Comparison of ENCODE assay signal across 21 cellular contexts in genomic region chr6:45812937-45813336, GRCh38.
DNase-seq lines count a peak whose midpoint lies in the region; ATAC-seq and TF ChIP-seq lines count a peak whose summit lies in the region.
"Had no signal": no experiment of that assay in that cellular context is flagged by ENCODE, and none has a peak within 500 bp of the region (broad histone marks: within the 10 kb centered on the region; RNA-seq: fewer than 3 reads in every experiment).

No MANE protein-coding gene starts in this region.

- no peak overlapping the region for H3K9ac ChIP-seq in neural cell (ENCODE audit: low read length)

- no peak for DNase-seq in Right ventricle myocardium superior
- DNase-seq in right atrium auricular region (ENCODE audit: low spot score), result no peak
- peak; percentile 39 for DNase-seq in fibroblast of the conjunctiva (ENCODE audit: low read depth)
- no peak for DNase-seq in OCI-M2 (lab: John Stamatoyannopoulos, UW; ENCODE audit: unreplicated experiment)
- no peak for DNase-seq in adrenal gland
- no peak for DNase-seq in NCI-H1105 (lab: John Stamatoyannopoulos, UW)
- DNase-seq: activated CD4-positive, alpha-beta T cell treated with anti-CD3 and anti-CD28 coated beads for 36 hours; activated gamma-delta T cell; aorta; colonic mucosa; GDM1; NCI-H510A treated with DMSO at 0.1 percent for 48 hours had no signal

- H3K4me2 ChIP-seq in neural cell (ENCODE audit: low read length), result no peak overlapping the region

- intact Hi-C loops in Right ventricle myocardium superior (cut with DNase I), result no loop called here
- intact Hi-C loops in adrenal gland (cut with DNase I), result no loop called here

- H3K36me3 ChIP-seq in right atrium auricular region, result no peaks in the 10 kb centered on the region
- no peaks in the 10 kb centered on the region for H3K36me3 ChIP-seq in neural cell (ENCODE audit: insufficient read depth, low read length)
- no peaks in the 10 kb centered on the region for H3K36me3 ChIP-seq in adrenal gland (replicated peaks in 1 of 2)
- H3K36me3 ChIP-seq: colonic mucosa, gastroesophageal sphincter, HAP-1, prostate gland, tibial nerve had no signal

- peak; percentile 87 for TF ChIP-seq EP300 in neural cell (conservative IDR thresholded peaks at IDR 0.05; ENCODE audit: poor library complexity, severe bottlenecking)

- H3K9me3 ChIP-seq in right atrium auricular region, result no peaks in the 10 kb centered on the region
- H3K9me3 ChIP-seq in neural cell (ENCODE audit: low read length), result no peaks in the 10 kb centered on the region
- no peaks in the 10 kb centered on the region for H3K9me3 ChIP-seq in adrenal gland (replicated peaks in 1 of 3)
- H3K9me3 ChIP-seq: colonic mucosa, gastroesophageal sphincter, HAP-1, prostate gland, tibial nerve had no signal

- TF ChIP-seq CTCF in right atrium auricular region (IDR thresholded peaks at IDR 0.05) (no peak), neural cell (IDR thresholded peaks at IDR 0.05; ENCODE audit: poor library complexity, severe bottlenecking) (peak; percentile 40), adrenal gland (IDR thresholded peaks at IDR 0.05) (no peak)

- H3K27me3 ChIP-seq in right atrium auricular region, result no peaks in the 10 kb centered on the region
- no peaks in the 10 kb centered on the region for H3K27me3 ChIP-seq in neural cell (ENCODE audit: insufficient read depth, low read depth, low read length)
- H3K27me3 ChIP-seq in adrenal gland, result peaks cover 9% of the 10 kb centered on the region
- H3K27me3 ChIP-seq: colonic mucosa, tibial nerve had no signal

- no peaks in the 10 kb centered on the region for H3K4me1 ChIP-seq in right atrium auricular region
- H3K4me1 ChIP-seq in adrenal gland (replicated peaks in 1 of 2), result no peaks in the 10 kb centered on the region
- H3K4me1 ChIP-seq: colonic mucosa, gastroesophageal sphincter, HAP-1, prostate gland had no signal

- no peak overlapping the region for H2AFZ ChIP-seq in neural cell (ENCODE audit: low read depth, low read length)

- WGBS in adrenal gland, 4 donors, result 74 to 90% (median 79%) methylated on average over 6 of the region's 6 CpGs

- no peaks in the 10 kb centered on the region for H3F3A ChIP-seq in neural cell (ENCODE audit: insufficient read depth, low read length, poor library complexity, severe bottlenecking)

- no peaks in the 10 kb centered on the region for H4K20me1 ChIP-seq in neural cell (ENCODE audit: insufficient read depth)

- no peaks in the 10 kb centered on the region for H3K9me2 ChIP-seq in neural cell (ENCODE audit: insufficient read depth, low read length)

- no peak for TF ChIP-seq POLR2A in adrenal gland (IDR thresholded peaks at IDR 0.05)

- TF ChIP-seq RAD21 in neural cell (conservative IDR thresholded peaks at IDR 0.05), result peak; percentile 37

- H3K4me3 ChIP-seq in right atrium auricular region, result no peak overlapping the region
- peak overlapping the region; percentile 1 for H3K4me3 ChIP-seq in neural cell (ENCODE audit: low read length)
- no peak overlapping the region for H3K4me3 ChIP-seq in adrenal gland
- H3K4me3 ChIP-seq: colonic mucosa, gastroesophageal sphincter, HAP-1, prostate gland, SK-N-MC, tibial nerve had no signal

- H3K79me2 ChIP-seq in neural cell (replicated peaks; ENCODE audit: insufficient read depth, low read length), result no peaks in the 10 kb centered on the region

- peak; percentile 85 for ATAC-seq in Right ventricle myocardium superior (ENCODE audit: poor library complexity)
- no peak for ATAC-seq in HG02798 (IDR thresholded peaks at IDR 0.05; ENCODE audit: poor library complexity, unreplicated experiment)
- ATAC-seq: activated CD4-positive, alpha-beta T cell treated with anti-CD3 and anti-CD28 coated beads for 36 hours; gastroesophageal sphincter; stimulated activated effector memory CD8-positive, alpha-beta T cell treated with anti-CD3 and anti-CD28 coated beads, Interleukin-12 subunit alpha, Interleukin-12 subunit beta, amount 100 ng/mL, for 72 hours had no signal

- no peak overlapping the region for H3K27ac ChIP-seq in right atrium auricular region
- H3K27ac ChIP-seq in neural cell (ENCODE audit: low read length), result peak overlapping the region; percentile 10
- H3K27ac ChIP-seq in adrenal gland, result no peak overlapping the region
- H3K27ac ChIP-seq: colonic mucosa, gastroesophageal sphincter, HL-60, prostate gland, SK-N-MC had no signal

TF ChIP-seq in neural cell, 6 proteins besides CTCF, POLR2A, EP300 and RAD21:
- TF ChIP-seq POLR2AphosphoS5 (IDR thresholded peaks at IDR 0.05) (peak; percentile 40), EZH2 (IDR thresholded peaks at IDR 0.05; ENCODE audit: borderline replicate concordance, insufficient read depth, low read length, poor library complexity, severe bottlenecking) (no peak)
